In the genomic region with DNA sequence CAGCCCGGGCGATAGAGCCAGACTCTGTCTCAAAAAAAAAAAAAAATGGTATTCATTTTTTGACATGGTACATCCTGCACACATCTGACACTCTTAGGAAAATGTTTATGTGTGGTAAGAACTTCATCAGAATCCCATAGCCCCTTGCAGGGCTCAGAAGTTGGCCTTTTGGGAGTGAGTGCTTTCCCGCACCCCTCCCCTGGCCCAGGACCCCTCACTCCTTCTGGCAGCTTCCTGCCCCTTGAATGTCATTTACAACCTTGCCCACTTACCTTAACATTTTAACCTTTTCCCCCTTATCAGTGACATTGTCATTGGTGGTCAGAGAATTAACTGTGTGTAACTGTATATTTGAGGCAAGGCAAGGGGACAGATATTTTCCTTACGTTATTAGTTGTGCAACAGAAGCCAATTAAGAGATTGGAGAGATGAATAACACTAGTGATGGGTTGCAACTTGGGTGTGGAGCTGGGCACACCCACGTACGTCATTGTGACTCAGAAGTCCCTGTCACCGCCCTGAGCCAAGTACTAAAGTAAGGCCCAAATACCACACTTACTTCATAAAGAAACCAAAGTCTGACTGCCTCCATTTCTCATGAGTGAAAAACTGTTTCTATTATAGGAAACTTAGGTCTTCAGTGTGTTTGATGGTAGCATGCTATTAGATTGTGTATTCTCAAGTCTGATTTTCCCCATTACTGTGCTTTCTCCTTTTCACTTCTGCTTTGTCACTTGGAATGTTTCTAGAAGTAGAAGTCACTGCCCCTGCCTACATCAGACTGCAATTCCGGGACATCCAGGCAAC, we compare ENCODE assay signal across 8 cellular contexts. TPM values are rescaled to one million over a fixed set of nuclear protein-coding genes. Genes with fewer than 3 reads are reported as not detected.
DNase-seq lines count a peak whose midpoint lies in the region.

No MANE protein-coding gene starts in this region.

- H3K36me3 ChIP-seq in MG63 (peaks cover 4% of the 10 kb centered on the region), rectal smooth muscle tissue (ENCODE audit: control insufficient read depth, insufficient read depth, low read length) (no peaks in the 10 kb centered on the region)

- no peak overlapping the region for H3K9ac ChIP-seq in rectal smooth muscle tissue (ENCODE audit: low read length)

- no peaks in the 10 kb centered on the region for H3K27me3 ChIP-seq in MG63
- H3K27me3 ChIP-seq in rectal smooth muscle tissue (ENCODE audit: control insufficient read depth, insufficient read depth, low read length) = no peaks in the 10 kb centered on the region

- H3K4me1 ChIP-seq in rectal smooth muscle tissue (ENCODE audit: control insufficient read depth, insufficient read depth, low read length) = peaks cover 30% of the 10 kb centered on the region

- H3K27ac ChIP-seq in epithelial cell of prostate (peak overlapping the region; percentile 100), rectal smooth muscle tissue (ENCODE audit: low read depth, low read length) (peak overlapping the region; percentile 86)

- no peaks in the 10 kb centered on the region for H3K9me3 ChIP-seq in MG63

- no peak overlapping the region for H3K4me3 ChIP-seq in MG63
- H3K4me3 ChIP-seq in rectal smooth muscle tissue (ENCODE audit: low read length) = no peak overlapping the region

- peak; percentile 78 for DNase-seq in GM03348 (ENCODE audit: low spot score)
- peak; percentile 89 for DNase-seq in H4 (ENCODE audit: low spot score)
- peak; percentile 78 for DNase-seq in MG63
- peak; percentile 50 to 75 for DNase-seq in activated CD8-positive, alpha-beta memory T cell treated with anti-CD3 and anti-CD28 coated beads for 4 hours (ENCODE audit: low read depth in 2 of 2)
- peak; percentile 97 for DNase-seq in epithelial cell of prostate (ENCODE audit: low read depth, low spot score)
- DNase-seq in NCI-H1436 treated with DMSO at 0.1 percent for 48 hours (lab: John Stamatoyannopoulos, UW) = no peak
- DNase-seq in NCI-H524 (lab: John Stamatoyannopoulos, UW) = no peak

RNA-seq across cellular contexts. Expression of gene OGDH, which starts 31.6 kb away (rescaled TPM):
- 67.1 and 93.7 TPM in 2 replicates for total RNA-seq in H4 (2014; rRNA removed; shearing (Covaris generic))
- 31.6 and 54.0 TPM in 2 replicates for total RNA-seq in MG63 (2014; rRNA removed; shearing (Covaris generic); ENCODE audit: low replicate concordance)

RNA-seq across cellular contexts. Expression of gene TMED4, which starts 56.0 kb away (rescaled TPM):
- 289 and 353 TPM in 2 replicates for total RNA-seq in H4 (2014; rRNA removed; shearing (Covaris generic))
- total RNA-seq in MG63 (2014; rRNA removed; shearing (Covaris generic); ENCODE audit: low replicate concordance) = 113 and 152 TPM in 2 replicates

Comparison
In these comparisons a context has a peak if more than half of its experiments do, and no peak if none do; other contexts are left out.
1. DNase-seq: peak in GM03348 (single experiment), H4 (single experiment), MG63 (single experiment), activated CD8-positive, alpha-beta memory T cell treated with anti-CD3 and anti-CD28 coated beads for 4 hours (2 of 2) and epithelial cell of prostate (single experiment); none in NCI-H1436 treated with DMSO at 0.1 percent for 48 hours (single experiment) and NCI-H524 (0 of 2).